In the genomic region with DNA sequence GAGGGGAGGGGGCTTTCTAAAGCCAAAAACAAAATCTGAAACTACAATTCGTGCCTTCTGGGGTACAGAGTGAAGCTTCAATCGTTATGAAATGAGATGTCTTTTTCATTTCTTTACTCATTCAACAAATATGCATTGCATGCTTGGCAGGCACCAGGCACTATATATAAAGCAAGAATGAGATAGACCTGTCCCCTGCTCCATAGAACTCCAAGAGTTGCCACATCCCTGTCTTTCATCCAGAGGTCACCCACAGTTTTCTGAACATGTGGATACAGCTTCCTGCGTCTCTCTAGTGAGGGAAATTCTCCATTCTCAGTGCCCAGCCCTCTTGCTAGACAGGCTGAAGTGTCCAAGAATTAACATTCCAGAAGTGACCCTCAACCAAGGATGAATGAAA, we compare ENCODE assay signal across 30 cellular contexts.
DNase-seq lines count a peak whose midpoint lies in the region; ATAC-seq, FAIRE-seq and TF ChIP-seq lines count a peak whose summit lies in the region.
"Had no signal": no experiment of that assay in that cellular context is flagged by ENCODE, and none has a peak within 500 bp of the region (broad histone marks: within the 10 kb centered on the region; RNA-seq: fewer than 3 reads in every experiment).

No MANE protein-coding gene starts in this region.

- TF ChIP-seq POLR2A in stomach (IDR thresholded peaks at IDR 0.05) = no peak

- no peak overlapping the region for H3K4me3 Mint-ChIP-seq in astrocyte (ENCODE audit: unreplicated experiment)
- H3K4me3 Mint-ChIP-seq: CD8-positive, alpha-beta memory T cell; naive thymus-derived CD4-positive, alpha-beta T cell; stimulated activated effector memory CD8-positive, alpha-beta T cell treated with anti-CD3 and anti-CD28 coated beads, Interleukin-12 subunit alpha, Interleukin-12 subunit beta, amount 100 ng/mL, for 72 hours had no signal

- no peak overlapping the region for H3K27ac Mint-ChIP-seq in astrocyte (ENCODE audit: unreplicated experiment)
- H3K27ac Mint-ChIP-seq: CD8-positive, alpha-beta memory T cell; naive thymus-derived CD4-positive, alpha-beta T cell; stimulated activated effector memory CD8-positive, alpha-beta T cell treated with anti-CD3 and anti-CD28 coated beads, Interleukin-12 subunit alpha, Interleukin-12 subunit beta, amount 100 ng/mL, for 72 hours had no signal

- H3K9me3 Mint-ChIP-seq in astrocyte (ENCODE audit: unreplicated experiment) = no peaks in the 10 kb centered on the region
- H3K9me3 Mint-ChIP-seq: stimulated activated effector memory CD8-positive, alpha-beta T cell treated with anti-CD3 and anti-CD28 coated beads, Interleukin-12 subunit alpha, Interleukin-12 subunit beta, amount 100 ng/mL, for 72 hours had no signal

- H3K27ac ChIP-seq in astrocyte (ENCODE audit: low read depth, low read length) (peak overlapping the region; percentile 30), stomach (no peak overlapping the region)
- H3K27ac ChIP-seq: KMS-11, psoas muscle, upper lobe of left lung had no signal

- H2AFZ ChIP-seq in astrocyte (ENCODE audit: low read depth, low read length) = no peak overlapping the region

- no peak for TF ChIP-seq EP300 in stomach (IDR thresholded peaks at IDR 0.05)

- no peaks in the 10 kb centered on the region for H3K36me3 Mint-ChIP-seq in astrocyte (ENCODE audit: low read depth, unreplicated experiment)
- H3K36me3 Mint-ChIP-seq: CD8-positive, alpha-beta memory T cell; naive thymus-derived CD4-positive, alpha-beta T cell; stimulated activated effector memory CD8-positive, alpha-beta T cell treated with anti-CD3 and anti-CD28 coated beads, Interleukin-12 subunit alpha, Interleukin-12 subunit beta, amount 100 ng/mL, for 72 hours had no signal

- H3K4me1 ChIP-seq in astrocyte (ENCODE audit: insufficient read depth, low read length) = peaks cover 10% of the 10 kb centered on the region
- H3K4me1 ChIP-seq in stomach = no peaks in the 10 kb centered on the region
- H3K4me1 ChIP-seq: psoas muscle, upper lobe of left lung had no signal

- no peaks in the 10 kb centered on the region for H3K79me2 ChIP-seq in astrocyte (ENCODE audit: insufficient read depth, low read length)

- H3K9me3 ChIP-seq in astrocyte (ENCODE audit: insufficient read depth, low read depth, low read length) (no peaks in the 10 kb centered on the region), stomach (no peaks in the 10 kb centered on the region)
- H3K9me3 ChIP-seq: psoas muscle, upper lobe of left lung had no signal

- intact Hi-C loops in Right ventricle myocardium inferior (cut with DNase I) = no loop called here
- intact Hi-C loops in left cardiac atrium (cut with DNase I) = no loop called here
- intact Hi-C loops in stomach (cut with DNase I; ENCODE audit: low total_unique reads) = no loop called here

- peaks cover 13% of the 10 kb centered on the region for H3K4me1 Mint-ChIP-seq in astrocyte (ENCODE audit: low read depth, unreplicated experiment)
- H3K4me1 Mint-ChIP-seq: CD8-positive, alpha-beta memory T cell; stimulated activated effector memory CD8-positive, alpha-beta T cell treated with anti-CD3 and anti-CD28 coated beads, Interleukin-12 subunit alpha, Interleukin-12 subunit beta, amount 100 ng/mL, for 72 hours had no signal

- H4K20me1 ChIP-seq in astrocyte (ENCODE audit: insufficient read depth, low read length) = no peaks in the 10 kb centered on the region

- H3K27me3 ChIP-seq in astrocyte (ENCODE audit: insufficient read depth, low read length) (no peaks in the 10 kb centered on the region), stomach (no peaks in the 10 kb centered on the region)
- H3K27me3 ChIP-seq: upper lobe of left lung had no signal

- no peak for FAIRE-seq in astrocyte (lab: Jason Lieb, UNC)
- FAIRE-seq: colon, endothelial cell of umbilical vein had no signal

- H3K4me3 ChIP-seq in astrocyte (ENCODE audit: insufficient read depth, low read depth, low read length) (no peak overlapping the region), stomach (no peak overlapping the region)
- H3K4me3 ChIP-seq: psoas muscle, upper lobe of left lung had no signal

- DNase-seq in Right ventricle myocardium inferior (ENCODE audit: missing footprints) (no peak), left cardiac atrium (no peak), HT1080 (ENCODE audit: low read depth) (peak; percentile 11), astrocyte (ENCODE audit: low read depth) (peak; percentile 4), iris pigment epithelial cell (ENCODE audit: low read depth) (peak; percentile 7), nucleus accumbens (lab: John Stamatoyannopoulos, UW) (no peak), stomach (no peak)
- DNase-seq in central memory CD4-positive, alpha-beta T cell = no peak
- DNase-seq: activated CD4-positive, alpha-beta T cell treated with anti-CD3 and anti-CD28 coated beads, Interleukin-2, amount 50 U/mL, for 4 hours; activated gamma-delta T cell treated with Interleukin-2 at 50 U/mL for 16 hours; activated T-cell treated with anti-CD3 and anti-CD28 coated beads, Interleukin-2, amount 50 U/mL, for 48 hours; CD8-positive, alpha-beta memory T cell; DMS 273 treated with DMSO at 0.1 percent for 48 hours; islet precursor cell; midbrain; naive thymus-derived CD4-positive, alpha-beta T cell; NCI-H526; NK-92 treated with Interleukin-12 subunit alpha and Interleukin-12 subunit beta, amount 100 ng/mL, for 24 hours; PC-3; psoas muscle; SHP77; stimulated activated CD4-positive, alpha-beta T cell treated with anti-CD3 and anti-CD28 coated beads, Interleukin-15, amount 100 ng/mL, for 24 hours; substantia nigra; upper lobe of left lung had no signal

- no peaks in the 10 kb centered on the region for H3K36me3 ChIP-seq in astrocyte (ENCODE audit: insufficient read depth, low read length)
- H3K36me3 ChIP-seq in stomach = no peaks in the 10 kb centered on the region
- H3K36me3 ChIP-seq: upper lobe of left lung had no signal

- no peaks in the 10 kb centered on the region for H3K27me3 Mint-ChIP-seq in astrocyte (ENCODE audit: low read depth, unreplicated experiment)

- no peak overlapping the region for H3K9ac ChIP-seq in astrocyte (ENCODE audit: low read length)
- H3K9ac ChIP-seq: KMS-11 had no signal

- peak overlapping the region; percentile 45 for H3K4me2 ChIP-seq in astrocyte (ENCODE audit: low read length)
- H3K4me2 ChIP-seq: KMS-11 had no signal

- WGBS in stomach, 5 donors = 62 to 83% (median 75%) methylated on average over 3 of the region's 3 CpGs

- ATAC-seq in Right ventricle myocardium inferior = peak; percentile 50
- no peak for ATAC-seq in left cardiac atrium
- ATAC-seq: activated CD4-positive, CD25-positive, alpha-beta regulatory T cell treated with anti-CD3 and anti-CD28 coated beads, Interleukin-2, amount 50 U/mL, for 24 hours; HCT116; naive thymus-derived CD4-positive, alpha-beta T cell; PC-3; psoas muscle; stimulated activated effector memory CD8-positive, alpha-beta T cell treated with anti-CD3 and anti-CD28 coated beads, Interleukin-12 subunit alpha, Interleukin-12 subunit beta, amount 100 ng/mL, for 72 hours had no signal

- TF ChIP-seq CTCF in astrocyte (IDR thresholded peaks at IDR 0.05; ENCODE audit: insufficient read depth, low read depth, low read length) (no peak), stomach (IDR thresholded peaks at IDR 0.05) (no peak)

Comparison
In these comparisons a context has a peak if more than half of its experiments do, and no peak if none do; other contexts are left out.
1. DNase-seq: peak in HT1080 (single experiment), astrocyte (single experiment) and iris pigment epithelial cell (single experiment); none in Right ventricle myocardium inferior (single experiment), left cardiac atrium (single experiment), central memory CD4-positive, alpha-beta T cell (single experiment), nucleus accumbens (0 of 56) and stomach (single experiment).